Comparison of ENCODE assay signal across 31 cellular contexts in genomic region chr19:51946602-51947001, GRCh38.
"Had no signal": no experiment of that assay in that cellular context is flagged by ENCODE, and none has a peak within 500 bp of the region (broad histone marks: within the 10 kb centered on the region; RNA-seq: fewer than 3 reads in every experiment).

No MANE protein-coding gene starts in this region.

- H3K27me3 Mint-ChIP-seq: naive thymus-derived CD8-positive, alpha-beta T cell; stimulated activated naive CD8-positive, alpha-beta T cell treated with anti-CD3 and anti-CD28 coated beads, Interleukin-15, Interleukin-2, amounts not matched to agents 100 ng/mL and 50 ng/mL, for 24 hours had no signal

- H3K27ac Mint-ChIP-seq: immature natural killer cell; naive thymus-derived CD8-positive, alpha-beta T cell; nephron; stimulated activated effector memory CD8-positive, alpha-beta T cell treated with anti-CD3 and anti-CD28 coated beads, Interleukin-12 subunit alpha, Interleukin-12 subunit beta, amount 100 ng/mL, for 72 hours; stimulated activated naive CD8-positive, alpha-beta T cell treated with anti-CD3 and anti-CD28 coated beads, Interleukin-15, Interleukin-2, amounts not matched to agents 100 ng/mL and 50 ng/mL, for 24 hours had no signal

- H3K4me1 Mint-ChIP-seq: immature natural killer cell; nephron; neural crest cell; stimulated activated effector memory CD8-positive, alpha-beta T cell treated with anti-CD3 and anti-CD28 coated beads, Interleukin-12 subunit alpha, Interleukin-12 subunit beta, amount 100 ng/mL, for 72 hours had no signal

- H3K27ac ChIP-seq: left lung, lower lobe of right lung, pancreas, prostate gland, sigmoid colon, spleen, suprapubic skin, thoracic aorta, tibial artery, upper lobe of right lung had no signal

- H3K27me3 ChIP-seq: left lung, pancreas, sigmoid colon, spleen, suprapubic skin, tibial artery, upper lobe of right lung had no signal

- FAIRE-seq: islet of Langerhans, kidney, pancreas, small intestine, urothelium cell line had no signal

- DNase-seq: hippocampal formation; immature natural killer cell; kidney; left colon; left lung; lower lobe of right lung; mammary epithelial cell; mesenchymal stem cell; naive thymus-derived CD8-positive, alpha-beta T cell; nucleus accumbens; pancreas; posterior cingulate gyrus; retina; right cardiac atrium; sigmoid colon; small intestine; spleen; stimulated activated CD4-positive, alpha-beta T cell treated with anti-CD3 and anti-CD28 coated beads, Interleukin-4, amount 100 ng/mL, for 24 hours; stimulated activated naive CD4-positive, alpha-beta T cell; tibial artery; trophoblast cell; upper lobe of right lung had no signal

- H3K4me3 Mint-ChIP-seq: immature natural killer cell; naive thymus-derived CD8-positive, alpha-beta T cell; nephron; neural crest cell; stimulated activated effector memory CD8-positive, alpha-beta T cell treated with anti-CD3 and anti-CD28 coated beads, Interleukin-12 subunit alpha, Interleukin-12 subunit beta, amount 100 ng/mL, for 72 hours; stimulated activated naive CD8-positive, alpha-beta T cell treated with anti-CD3 and anti-CD28 coated beads, Interleukin-15, Interleukin-2, amounts not matched to agents 100 ng/mL and 50 ng/mL, for 24 hours had no signal

- H3K4me1 ChIP-seq: left lung, lower lobe of right lung, pancreas, prostate gland, sigmoid colon, spleen, suprapubic skin, tibial artery, upper lobe of right lung had no signal

- ATAC-seq: left colon; left lung; lower lobe of right lung; naive thymus-derived CD8-positive, alpha-beta T cell; pancreas; right cardiac atrium; stimulated activated effector memory CD8-positive, alpha-beta T cell treated with anti-CD3 and anti-CD28 coated beads, Interleukin-12 subunit alpha, Interleukin-12 subunit beta, amount 100 ng/mL, for 72 hours; upper lobe of right lung had no signal

- H3K4me3 ChIP-seq: left lung, lower lobe of right lung, pancreas, prostate gland, sigmoid colon, spleen, suprapubic skin, thoracic aorta, tibial artery, upper lobe of right lung had no signal
